In genomic region chr13:71030789-71031188, GRCh38 we compare ENCODE assay signal across 1 cellular context.
TF ChIP-seq lines count a peak whose summit lies in the region.

No MANE protein-coding gene starts in this region.

TF ChIP-seq in HepG2, 621 proteins besides CTCF, POLR2A, EP300 and RAD21 (continued from another document and continues in another):
- no peak for TF ChIP-seq ZBTB46 (CRISPR knock-in tag; IDR thresholded peaks at IDR 0.05; ENCODE audit: borderline replicate concordance)
- TF ChIP-seq CBX5 (CRISPR knock-in tag; IDR thresholded peaks at IDR 0.05; ENCODE audit: borderline replicate concordance): no peak
- TF ChIP-seq GZF1 (CRISPR knock-in tag; IDR thresholded peaks at IDR 0.05): no peak
- TF ChIP-seq ZNF136 (CRISPR knock-in tag; IDR thresholded peaks at IDR 0.05; ENCODE audit: low read depth): no peak
- TF ChIP-seq ZNF687 (CRISPR knock-in tag; IDR thresholded peaks at IDR 0.05): no peak
- no peak for TF ChIP-seq ZNF629 (CRISPR knock-in tag; conservative IDR thresholded peaks at IDR 0.05)
- no peak for TF ChIP-seq RBFOX2 (IDR thresholded peaks at IDR 0.05; ENCODE audit: low read depth, low read length)
- TF ChIP-seq ADNP (CRISPR knock-in tag; IDR thresholded peaks at IDR 0.05): no peak
- no peak for TF ChIP-seq CEBPG (CRISPR knock-in tag; IDR thresholded peaks at IDR 0.05)
- TF ChIP-seq SIX4 (CRISPR knock-in tag; IDR thresholded peaks at IDR 0.05): no peak
- no peak for TF ChIP-seq SMC3 (IDR thresholded peaks at IDR 0.05; ENCODE audit: low read length)
- TF ChIP-seq ZNF207 (IDR thresholded peaks at IDR 0.05; ENCODE audit: borderline replicate concordance): no peak
- 0 out of 2 replicates have a peak, but pooled peaks have one; percentile 44 for TF ChIP-seq RERE (CRISPR knock-in tag; IDR thresholded peaks at IDR 0.05; ENCODE audit: low read depth)
- no peak for TF ChIP-seq E2F5 (CRISPR knock-in tag; conservative IDR thresholded peaks at IDR 0.05)
- TF ChIP-seq TSC22D2 (CRISPR knock-in tag; IDR thresholded peaks at IDR 0.05; ENCODE audit: borderline replicate concordance): no peak
- peak; percentile 65; the same call in 1 of the 2 replicates for TF ChIP-seq AHDC1 (CRISPR knock-in tag; IDR thresholded peaks at IDR 0.05; ENCODE audit: borderline replicate concordance)
- no peak for TF ChIP-seq RXRA (CRISPR knock-in tag; IDR thresholded peaks at IDR 0.05)
- TF ChIP-seq NCOA2 (CRISPR knock-in tag; IDR thresholded peaks at IDR 0.05): peak; percentile 55; the same call in 1 of the 2 replicates
- TF ChIP-seq TEAD2 (CRISPR knock-in tag; IDR thresholded peaks at IDR 0.05): no peak
- no peak for TF ChIP-seq HINFP (CRISPR knock-in tag; IDR thresholded peaks at IDR 0.05; ENCODE audit: low read depth)
- TF ChIP-seq ZNF737 (CRISPR knock-in tag; IDR thresholded peaks at IDR 0.05; ENCODE audit: borderline replicate concordance): no peak
- TF ChIP-seq ZC3H4 (CRISPR knock-in tag; IDR thresholded peaks at IDR 0.05; ENCODE audit: borderline replicate concordance): no peak
- TF ChIP-seq TRIM24 (CRISPR knock-in tag; IDR thresholded peaks at IDR 0.05): no peak
- no peak for TF ChIP-seq ZNF660 (CRISPR knock-in tag; IDR thresholded peaks at IDR 0.05; ENCODE audit: borderline replicate concordance, low read depth)
- TF ChIP-seq CERS6 (CRISPR knock-in tag; IDR thresholded peaks at IDR 0.05): no peak
- no peak for TF ChIP-seq KLF9 (CRISPR knock-in tag; IDR thresholded peaks at IDR 0.05; ENCODE audit: low read depth)
- no peak for TF ChIP-seq HOMEZ (CRISPR knock-in tag; IDR thresholded peaks at IDR 0.05; ENCODE audit: low read depth)
- no peak for TF ChIP-seq ZNF276 (CRISPR knock-in tag; IDR thresholded peaks at IDR 0.05; ENCODE audit: low read depth)
- no peak for TF ChIP-seq ZBTB21 (CRISPR knock-in tag; IDR thresholded peaks at IDR 0.05)
